ENCODE assay signal across 17 cellular contexts in the genomic region with DNA sequence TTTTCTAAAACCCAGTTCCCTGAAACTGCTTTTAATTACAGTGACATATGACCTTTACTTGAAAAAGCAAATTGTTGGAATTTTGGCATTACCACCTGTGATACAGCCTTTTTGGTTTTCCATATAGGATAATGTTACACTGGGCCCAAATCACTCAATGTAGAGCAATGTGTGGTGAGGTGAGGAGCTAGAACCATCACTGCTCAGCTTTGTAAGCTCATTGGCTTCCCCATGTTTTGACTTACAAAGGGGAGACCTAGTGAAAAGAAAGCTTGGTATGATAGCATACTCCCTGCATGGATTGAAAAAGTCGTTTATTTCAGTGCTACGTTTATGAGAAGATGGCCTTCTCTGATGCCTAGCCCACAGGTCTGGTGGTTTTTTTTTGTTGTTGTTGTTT.
"Had no signal": no experiment of that assay in that cellular context is flagged by ENCODE, and none has a peak within 500 bp of the region (broad histone marks: within the 10 kb centered on the region; RNA-seq: fewer than 3 reads in every experiment).

No MANE protein-coding gene starts in this region.

- H3K9me3 ChIP-seq: esophagus muscularis mucosa, gastroesophageal sphincter, heart right ventricle, left lung, lower lobe of right lung had no signal

- H3K27me3 ChIP-seq: dorsolateral prefrontal cortex, esophagus muscularis mucosa, foreskin keratinocyte, gastroesophageal sphincter, heart right ventricle, left lung had no signal

- H3K27me3 Mint-ChIP-seq: naive thymus-derived CD4-positive, alpha-beta T cell had no signal

- H3K36me3 ChIP-seq: esophagus muscularis mucosa, gastroesophageal sphincter, heart right ventricle, left lung, lower lobe of right lung had no signal

- H3K4me3 ChIP-seq: coronary artery, dorsolateral prefrontal cortex, esophagus muscularis mucosa, gastroesophageal sphincter, heart right ventricle, left lung, lower lobe of right lung had no signal

- H3K36me3 Mint-ChIP-seq: naive thymus-derived CD4-positive, alpha-beta T cell had no signal

- ATAC-seq: foreskin keratinocyte; gastroesophageal sphincter; heart right ventricle; left cardiac atrium; left lung; left ventricle myocardium superior; lower lobe of right lung; naive thymus-derived CD4-positive, alpha-beta T cell had no signal

- H3K4me1 ChIP-seq: esophagus muscularis mucosa, foreskin keratinocyte, gastroesophageal sphincter, heart right ventricle, left lung, lower lobe of right lung had no signal

- H3K4me1 Mint-ChIP-seq: naive thymus-derived CD4-positive, alpha-beta T cell had no signal

- H3K27ac Mint-ChIP-seq: naive thymus-derived CD4-positive, alpha-beta T cell had no signal

- DNase-seq: dermis blood vessel endothelial cell; dorsolateral prefrontal cortex; effector CD4-positive, alpha-beta T cell; effector memory CD4-positive, alpha-beta T cell; foreskin keratinocyte; heart right ventricle; hippocampal formation; left cardiac atrium; left lung; left ventricle myocardium superior; lower lobe of right lung; mesendoderm; midbrain; naive thymus-derived CD4-positive, alpha-beta T cell had no signal

- H3K4me3 Mint-ChIP-seq: naive thymus-derived CD4-positive, alpha-beta T cell had no signal

- H3K27ac ChIP-seq: coronary artery, dorsolateral prefrontal cortex, esophagus muscularis mucosa, foreskin keratinocyte, gastroesophageal sphincter, heart right ventricle, left lung, lower lobe of right lung had no signal
